2 cellular contexts compared by ENCODE assay signal in the genomic region with DNA sequence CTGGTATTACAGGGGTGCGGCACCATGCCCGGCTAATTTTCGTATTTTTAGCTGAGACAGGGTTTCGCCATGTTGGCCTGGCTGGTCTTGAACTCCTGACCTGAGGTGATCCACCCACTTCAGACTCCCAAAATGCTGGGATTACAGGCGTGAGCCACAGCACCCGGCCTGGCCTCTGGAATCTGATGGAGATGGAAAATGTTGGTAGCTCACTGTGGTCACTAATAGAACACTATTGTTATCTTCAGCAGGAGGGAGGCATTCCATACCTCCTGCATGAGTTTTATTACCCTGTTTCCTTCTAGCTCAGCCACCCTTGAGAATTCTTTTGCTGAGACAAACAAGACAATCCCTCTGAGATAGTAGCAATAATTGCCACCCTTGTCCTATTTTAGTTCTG.
A peak's percentile ranks its signal among the peaks of the same experiment; 100 is the strongest.
TF ChIP-seq lines count a peak whose summit lies in the region.

No MANE protein-coding gene starts in this region.

TF ChIP-seq in GM23338, 12 proteins besides CTCF, POLR2A, EP300 and RAD21 (continued from another document):
- TF ChIP-seq, protein P1, sequence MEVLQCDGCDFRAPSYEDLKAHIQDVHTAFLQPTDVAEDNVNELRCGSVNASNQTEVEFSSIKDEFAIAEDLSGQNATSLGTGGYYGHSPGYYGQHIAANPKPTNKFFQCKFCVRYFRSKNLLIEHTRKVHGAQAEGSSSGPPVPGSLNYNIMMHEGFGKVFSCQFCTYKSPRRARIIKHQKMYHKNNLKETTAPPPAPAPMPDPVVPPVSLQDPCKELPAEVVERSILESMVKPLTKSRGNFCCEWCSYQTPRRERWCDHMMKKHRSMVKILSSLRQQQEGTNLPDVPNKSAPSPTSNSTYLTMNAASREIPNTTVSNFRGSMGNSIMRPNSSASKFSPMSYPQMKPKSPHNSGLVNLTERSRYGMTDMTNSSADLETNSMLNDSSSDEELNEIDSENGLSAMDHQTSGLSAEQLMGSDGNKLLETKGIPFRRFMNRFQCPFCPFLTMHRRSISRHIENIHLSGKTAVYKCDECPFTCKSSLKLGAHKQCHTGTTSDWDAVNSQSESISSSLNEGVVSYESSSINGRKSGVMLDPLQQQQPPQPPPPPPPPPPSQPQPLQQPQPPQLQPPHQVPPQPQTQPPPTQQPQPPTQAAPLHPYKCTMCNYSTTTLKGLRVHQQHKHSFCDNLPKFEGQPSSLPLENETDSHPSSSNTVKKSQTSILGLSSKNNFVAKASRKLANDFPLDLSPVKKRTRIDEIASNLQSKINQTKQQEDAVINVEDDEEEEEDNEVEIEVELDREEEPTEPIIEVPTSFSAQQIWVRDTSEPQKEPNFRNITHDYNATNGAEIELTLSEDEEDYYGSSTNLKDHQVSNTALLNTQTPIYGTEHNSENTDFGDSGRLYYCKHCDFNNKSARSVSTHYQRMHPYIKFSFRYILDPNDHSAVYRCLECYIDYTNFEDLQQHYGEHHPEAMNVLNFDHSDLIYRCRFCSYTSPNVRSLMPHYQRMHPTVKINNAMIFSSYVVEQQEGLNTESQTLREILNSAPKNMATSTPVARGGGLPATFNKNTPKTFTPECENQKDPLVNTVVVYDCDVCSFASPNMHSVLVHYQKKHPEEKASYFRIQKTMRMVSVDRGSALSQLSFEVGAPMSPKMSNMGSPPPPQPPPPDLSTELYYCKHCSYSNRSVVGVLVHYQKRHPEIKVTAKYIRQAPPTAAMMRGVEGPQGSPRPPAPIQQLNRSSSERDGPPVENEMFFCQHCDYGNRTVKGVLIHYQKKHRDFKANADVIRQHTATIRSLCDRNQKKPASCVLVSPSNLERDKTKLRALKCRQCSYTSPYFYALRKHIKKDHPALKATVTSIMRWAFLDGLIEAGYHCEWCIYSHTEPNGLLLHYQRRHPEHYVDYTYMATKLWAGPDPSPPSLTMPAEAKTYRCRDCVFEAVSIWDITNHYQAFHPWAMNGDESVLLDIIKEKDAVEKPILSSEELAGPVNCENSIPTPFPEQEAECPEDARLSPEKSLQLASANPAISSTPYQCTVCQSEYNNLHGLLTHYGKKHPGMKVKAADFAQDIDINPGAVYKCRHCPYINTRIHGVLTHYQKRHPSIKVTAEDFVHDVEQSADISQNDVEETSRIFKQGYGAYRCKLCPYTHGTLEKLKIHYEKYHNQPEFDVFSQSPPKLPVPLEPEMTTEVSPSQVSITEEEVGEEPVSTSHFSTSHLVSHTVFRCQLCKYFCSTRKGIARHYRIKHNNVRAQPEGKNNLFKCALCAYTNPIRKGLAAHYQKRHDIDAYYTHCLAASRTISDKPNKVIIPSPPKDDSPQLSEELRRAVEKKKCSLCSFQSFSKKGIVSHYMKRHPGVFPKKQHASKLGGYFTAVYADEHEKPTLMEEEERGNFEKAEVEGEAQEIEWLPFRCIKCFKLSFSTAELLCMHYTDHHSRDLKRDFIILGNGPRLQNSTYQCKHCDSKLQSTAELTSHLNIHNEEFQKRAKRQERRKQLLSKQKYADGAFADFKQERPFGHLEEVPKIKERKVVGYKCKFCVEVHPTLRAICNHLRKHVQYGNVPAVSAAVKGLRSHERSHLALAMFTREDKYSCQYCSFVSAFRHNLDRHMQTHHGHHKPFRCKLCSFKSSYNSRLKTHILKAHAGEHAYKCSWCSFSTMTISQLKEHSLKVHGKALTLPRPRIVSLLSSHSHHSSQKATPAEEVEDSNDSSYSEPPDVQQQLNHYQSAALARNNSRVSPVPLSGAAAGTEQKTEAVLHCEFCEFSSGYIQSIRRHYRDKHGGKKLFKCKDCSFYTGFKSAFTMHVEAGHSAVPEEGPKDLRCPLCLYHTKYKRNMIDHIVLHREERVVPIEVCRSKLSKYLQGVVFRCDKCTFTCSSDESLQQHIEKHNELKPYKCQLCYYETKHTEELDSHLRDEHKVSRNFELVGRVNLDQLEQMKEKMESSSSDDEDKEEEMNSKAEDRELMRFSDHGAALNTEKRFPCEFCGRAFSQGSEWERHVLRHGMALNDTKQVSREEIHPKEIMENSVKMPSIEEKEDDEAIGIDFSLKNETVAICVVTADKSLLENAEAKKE (CRISPR knock-in tag; IDR thresholded peaks at IDR 0.05), result no peak
- TF ChIP-seq NANOG (IDR thresholded peaks at IDR 0.05; ENCODE audit: borderline replicate concordance) (no peak), EZH2 (IDR thresholded peaks at IDR 0.05; ENCODE audit: low read depth, unreplicated experiment) (no peak)
TF ChIP-seq in GM23338: peak in this region for 0.

TF ChIP-seq in WTC11, 78 proteins besides CTCF, POLR2A, EP300 and RAD21 (continued from another document):
- TF ChIP-seq, protein P2, sequence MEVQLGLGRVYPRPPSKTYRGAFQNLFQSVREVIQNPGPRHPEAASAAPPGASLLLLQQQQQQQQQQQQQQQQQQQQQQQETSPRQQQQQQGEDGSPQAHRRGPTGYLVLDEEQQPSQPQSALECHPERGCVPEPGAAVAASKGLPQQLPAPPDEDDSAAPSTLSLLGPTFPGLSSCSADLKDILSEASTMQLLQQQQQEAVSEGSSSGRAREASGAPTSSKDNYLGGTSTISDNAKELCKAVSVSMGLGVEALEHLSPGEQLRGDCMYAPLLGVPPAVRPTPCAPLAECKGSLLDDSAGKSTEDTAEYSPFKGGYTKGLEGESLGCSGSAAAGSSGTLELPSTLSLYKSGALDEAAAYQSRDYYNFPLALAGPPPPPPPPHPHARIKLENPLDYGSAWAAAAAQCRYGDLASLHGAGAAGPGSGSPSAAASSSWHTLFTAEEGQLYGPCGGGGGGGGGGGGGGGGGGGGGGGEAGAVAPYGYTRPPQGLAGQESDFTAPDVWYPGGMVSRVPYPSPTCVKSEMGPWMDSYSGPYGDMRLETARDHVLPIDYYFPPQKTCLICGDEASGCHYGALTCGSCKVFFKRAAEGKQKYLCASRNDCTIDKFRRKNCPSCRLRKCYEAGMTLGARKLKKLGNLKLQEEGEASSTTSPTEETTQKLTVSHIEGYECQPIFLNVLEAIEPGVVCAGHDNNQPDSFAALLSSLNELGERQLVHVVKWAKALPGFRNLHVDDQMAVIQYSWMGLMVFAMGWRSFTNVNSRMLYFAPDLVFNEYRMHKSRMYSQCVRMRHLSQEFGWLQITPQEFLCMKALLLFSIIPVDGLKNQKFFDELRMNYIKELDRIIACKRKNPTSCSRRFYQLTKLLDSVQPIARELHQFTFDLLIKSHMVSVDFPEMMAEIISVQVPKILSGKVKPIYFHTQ (CRISPR knock-in tag; IDR thresholded peaks at IDR 0.05), result 0 out of 2 replicates have a peak, but pooled peaks have one; percentile 35
- TF ChIP-seq GTF2I (CRISPR knock-in tag; conservative IDR thresholded peaks at IDR 0.05) (no peak), USF2 (CRISPR knock-in tag; IDR thresholded peaks at IDR 0.05) (no peak), OVOL2 (CRISPR knock-in tag; IDR thresholded peaks at IDR 0.05; ENCODE audit: borderline replicate concordance) (no peak), NR3C1 (CRISPR knock-in tag; conservative IDR thresholded peaks at IDR 0.05; ENCODE audit: low read depth) (no peak), IRF2 (CRISPR knock-in tag; IDR thresholded peaks at IDR 0.05; ENCODE audit: borderline replicate concordance, low read depth) (no peak)
